In genomic region chr7:40673285-40673684, GRCh38 we compare ENCODE assay signal across 13 cellular contexts.
DNase-seq lines count a peak whose midpoint lies in the region; ATAC-seq, FAIRE-seq and TF ChIP-seq lines count a peak whose summit lies in the region.
"Had no signal": no experiment of that assay in that cellular context is flagged by ENCODE, and none has a peak within 500 bp of the region (broad histone marks: within the 10 kb centered on the region; RNA-seq: fewer than 3 reads in every experiment).

No MANE protein-coding gene starts in this region.

- no peak for TF ChIP-seq EP300 in upper lobe of left lung (IDR thresholded peaks at IDR 0.05)

- TF ChIP-seq POLR2A in upper lobe of left lung (IDR thresholded peaks at IDR 0.05), result no peak

- CTCF ChIA-PET in AG04450 (lab: Charles Lee), result no interaction called here

- H3K9me3 ChIP-seq in AG04450 (ENCODE audit: control insufficient read depth, insufficient read depth, low read length) (no peaks in the 10 kb centered on the region), small intestine (ENCODE audit: control insufficient read depth, low read depth) (no peaks in the 10 kb centered on the region), upper lobe of left lung (no peaks in the 10 kb centered on the region)
- H3K9me3 ChIP-seq: prostate gland had no signal

- H3K4me1 ChIP-seq in small intestine (ENCODE audit: control insufficient read depth in 2 of 2, insufficient read depth in 1 of 2, low read depth in 1 of 2, low read length in 1 of 2) (no peaks in the 10 kb centered on the region), upper lobe of left lung (no peaks in the 10 kb centered on the region)
- H3K4me1 ChIP-seq: prostate gland had no signal

- TF ChIP-seq CTCF in AG04450 (IDR thresholded peaks at IDR 0.05; ENCODE audit: low read depth, low read length), result no peak
- TF ChIP-seq CTCF in fibroblast of the aortic adventitia (IDR thresholded peaks at IDR 0.05; ENCODE audit: insufficient read depth, low read length), result no peak
- TF ChIP-seq CTCF in upper lobe of left lung (IDR thresholded peaks at IDR 0.05), result no peak

- H3K27ac ChIP-seq in AG04450 (ENCODE audit: low read depth, low read length) (no peak overlapping the region), small intestine (ENCODE audit: low read depth in 1 of 2, low read length in 1 of 2) (no peak overlapping the region), upper lobe of left lung (no peak overlapping the region)
- H3K27ac ChIP-seq: prostate gland had no signal

- POLR2A ChIA-PET in AG04450 (lab: Yijun Ruan, JAX), result no interaction called here

- H3K4me3 ChIP-seq in AG04450 (ENCODE audit: low read depth, low read length) (no peak overlapping the region), fibroblast of the aortic adventitia (ENCODE audit: low read depth, low read length) (no peak overlapping the region), small intestine (ENCODE audit: low read depth in 1 of 2, low read length in 2 of 2) (no peak overlapping the region), upper lobe of left lung (no peak overlapping the region)
- H3K4me3 ChIP-seq: prostate gland had no signal

- FAIRE-seq in small intestine (lab: Jason Lieb, UNC), result no peak
- FAIRE-seq: GM18507 had no signal

- no peaks in the 10 kb centered on the region for H3K27me3 ChIP-seq in AG04450 (ENCODE audit: control insufficient read depth, insufficient read depth, low read length)
- peaks cover 0 to 1% of the 10 kb centered on the region in 2 donors for H3K27me3 ChIP-seq in small intestine (ENCODE audit: control insufficient read depth in 2 of 2, insufficient read depth in 2 of 2, low read length in 2 of 2)
- H3K27me3 ChIP-seq in upper lobe of left lung, result no peaks in the 10 kb centered on the region

- no peak for ATAC-seq in GM18498 (IDR thresholded peaks at IDR 0.05; ENCODE audit: unreplicated experiment)
- no peak for ATAC-seq in upper lobe of left lung (ENCODE audit: low FRiP score in 2 of 2)
- ATAC-seq: activated CD4-positive, CD25-positive, alpha-beta regulatory T cell treated with anti-CD3 and anti-CD28 coated beads, Interleukin-2, amount 50 U/mL, for 24 hours; left ventricle myocardium superior had no signal

- DNase-seq in AG04450 (ENCODE audit: low read depth, low spot score) (peak; percentile 55), HS-5 (ENCODE audit: low read depth) (peak; percentile 56), SKM-1 treated with dmso at 0.1 percent for 144 hours (lab: John Stamatoyannopoulos, UW; ENCODE audit: unreplicated experiment) (peak; percentile 21), fibroblast of the aortic adventitia (ENCODE audit: low read depth) (peak; percentile 80), small intestine (no peak), NCI-H69 (lab: John Stamatoyannopoulos, UW) (no peak), upper lobe of left lung (no peak)
- DNase-seq: left ventricle myocardium superior, NCI-H1105 had no signal

- no peaks in the 10 kb centered on the region for H3K36me3 ChIP-seq in small intestine (ENCODE audit: control insufficient read depth in 2 of 2, insufficient read depth in 2 of 2, low read length in 2 of 2)
- H3K36me3 ChIP-seq in upper lobe of left lung, result no peaks in the 10 kb centered on the region
- H3K36me3 ChIP-seq: prostate gland had no signal

- WGBS in small intestine, 3 donors, result 39 to 48% (median 47%) methylated on average over 2 of the region's 2 CpGs
- 39 to 55% methylated on average over 2 of the region's 2 CpGs for WGBS in upper lobe of left lung, 2 donors

Comparison
In these comparisons a context has a peak if more than half of its experiments do, and no peak if none do; other contexts are left out.
1. DNase-seq: peak in AG04450 (single experiment), HS-5 (single experiment), SKM-1 treated with dmso at 0.1 percent for 144 hours (single experiment) and fibroblast of the aortic adventitia (single experiment); none in small intestine (single experiment), NCI-H69 (single experiment) and upper lobe of left lung (0 of 2).